Comparison of ENCODE assay signal across 8 cellular contexts in genomic region chr12:40622246-40622838, GRCh38.
DNase-seq lines count a peak whose midpoint lies in the region; ATAC-seq, FAIRE-seq and TF ChIP-seq lines count a peak whose summit lies in the region.

No MANE protein-coding gene starts in this region.

- FAIRE-seq in HepG2 (lab: Jason Lieb, UNC): peak; percentile 53

- no peaks in the 10 kb centered on the region for H3K9me3 ChIP-seq in OCI-LY1 (ENCODE audit: low read length)
- H3K9me3 ChIP-seq in HepG2 (ENCODE audit: low read length): no peaks in the 10 kb centered on the region

- no peaks in the 10 kb centered on the region for H3K9me2 ChIP-seq in OCI-LY1 (ENCODE audit: low read depth, low read length)

- H3K79me2 ChIP-seq in OCI-LY1 (ENCODE audit: insufficient read depth, low read length): no peaks in the 10 kb centered on the region
- H3K79me2 ChIP-seq in HepG2 (ENCODE audit: insufficient read depth, low read length): no peaks in the 10 kb centered on the region

- BruUV-seq in HepG2 (replicated peaks; lab: Mats Ljungman, UMichigan): no TSS peak

- H3K4me3 ChIP-seq in OCI-LY1 (ENCODE audit: low read depth, low read length, poor library complexity, severe bottlenecking) (no peak overlapping the region), HepG2 (replicated peaks in 1 of 3; ENCODE audit: insufficient read depth in 1 of 3, low read depth in 2 of 3, low read length in 3 of 3) (no peak overlapping the region)

- POLR2A ChIA-PET in HepG2 (lab: Yijun Ruan, JAX): no interaction called here

- H3K27me3 ChIP-seq in OCI-LY1 (ENCODE audit: insufficient read depth, low read length) (no peaks in the 10 kb centered on the region), HepG2 (ENCODE audit: control insufficient read depth in 1 of 2, insufficient read depth in 2 of 2, low read length in 2 of 2) (no peaks in the 10 kb centered on the region)

- peak; percentile 62 for ATAC-seq in HG03571 (IDR thresholded peaks at IDR 0.05; ENCODE audit: unreplicated experiment)
- ATAC-seq in HepG2: peak; percentile 44; the same call in 2 of the 3 replicates

- H2AFZ ChIP-seq in OCI-LY1 (ENCODE audit: low read length): no peak overlapping the region
- no peak overlapping the region for H2AFZ ChIP-seq in HepG2 (ENCODE audit: low read length)

- H3K4me1 ChIP-seq in OCI-LY1 (ENCODE audit: insufficient read depth, low read length, severe bottlenecking) (no peaks in the 10 kb centered on the region), HepG2 (ENCODE audit: insufficient read depth, low read length) (no peaks in the 10 kb centered on the region)

- WGBS in HepG2 (ENCODE audit: low lambda C conversion rate): 21% methylated on average over 3 of the region's 3 CpGs

- H3K4me2 ChIP-seq in OCI-LY1 (ENCODE audit: low read length) (no peak overlapping the region), HepG2 (ENCODE audit: low read depth, low read length) (no peak overlapping the region)

- intact Hi-C loops in HepG2 (cut with micrococcal nuclease; ENCODE audit: unreplicated experiment): no loop called here

- H3F3A ChIP-seq in OCI-LY1 (ENCODE audit: insufficient read depth, low read length): no peaks in the 10 kb centered on the region

- H3K9ac ChIP-seq in OCI-LY1 (ENCODE audit: low read length) (no peak overlapping the region), HepG2 (ENCODE audit: insufficient read depth, low read depth, low read length) (no peak overlapping the region)

- H4K20me1 ChIP-seq in OCI-LY1 (ENCODE audit: insufficient read depth, low read length) (no peaks in the 10 kb centered on the region), HepG2 (ENCODE audit: insufficient read depth, low read length) (no peaks in the 10 kb centered on the region)

- TF ChIP-seq POLR2A in HepG2 (IDR thresholded peaks at IDR 0.05; ENCODE audit: insufficient read depth in 1 of 2, low read depth in 2 of 2, low read length in 2 of 2): no peak

- TF ChIP-seq CTCF in OCI-LY1 (IDR thresholded peaks at IDR 0.05; ENCODE audit: low read length) (peak; percentile 83), HepG2 (CRISPR knock-in tag; IDR thresholded peaks at IDR 0.05) (peak; percentile 58)

- in situ Hi-C loops in HepG2 (cut with HindIII; ENCODE audit: extremely low pct_ligation_motif_present, low pct_unique_long_range_greater_than_20kb): loop anchor here (5.0 kb wide), 1 partner anchor 300 kb away; no protein-coding TSS in a partner anchor

- no peak overlapping the region for H3K27ac ChIP-seq in OCI-LY1 (ENCODE audit: low read depth, low read length, poor library complexity, severe bottlenecking)
- H3K27ac ChIP-seq in HepG2 (ENCODE audit: extremely low read length, insufficient read depth, low read length): no peak overlapping the region

- DNase-seq in 8988T (peak; percentile 31), GM04503 (ENCODE audit: low read depth) (peak; percentile 2), cerebellum (ENCODE audit: low spot score) (peak; percentile 46), HepG2 (ENCODE audit: low spot score) (peak; percentile 19), superior temporal gyrus (ENCODE audit: extremely low spot score) (peak; percentile 92), ureter (ENCODE audit: low spot score) (no peak)

- CTCF ChIA-PET in HepG2 (lab: Yijun Ruan, JAX; ENCODE audit: low intra/inter-chr PET ratio, low total read pairs): interaction anchor here (2.3 kb wide), 1 partner anchor 299 kb away, joined by 18 read pairs; no protein-coding TSS in a partner anchor

- H3K36me3 ChIP-seq in OCI-LY1 (ENCODE audit: insufficient read depth, low read length) (no peaks in the 10 kb centered on the region), HepG2 (replicated peaks in 1 of 2; ENCODE audit: control insufficient read depth in 1 of 2, insufficient read depth in 2 of 2, low read length in 2 of 2) (no peaks in the 10 kb centered on the region)

- TF ChIP-seq RAD21 in HepG2 (CRISPR knock-in tag; IDR thresholded peaks at IDR 0.05): no peak

- TF ChIP-seq EP300 in HepG2 (IDR thresholded peaks at IDR 0.05; ENCODE audit: low read depth in 2 of 2, low read length in 2 of 2): no peak
- TF ChIP-seq EP300 in HepG2 (CRISPR knock-in tag; IDR thresholded peaks at IDR 0.05; ENCODE audit: borderline replicate concordance): no peak

TF ChIP-seq in HepG2, 621 proteins besides CTCF, POLR2A, EP300 and RAD21:
- TF ChIP-seq STAG1 (CRISPR knock-in tag; IDR thresholded peaks at IDR 0.05): peak; percentile 52
- TF ChIP-seq ZSCAN22 (CRISPR knock-in tag; IDR thresholded peaks at IDR 0.05): peak; percentile 52; the same call in 1 of the 2 replicates
- TF ChIP-seq ZBTB43 (CRISPR knock-in tag; conservative IDR thresholded peaks at IDR 0.05): no peak
- TF ChIP-seq HNRNPH1 (optimal IDR thresholded peaks at IDR 0.05; ENCODE audit: low read depth, low read length): no peak
- TF ChIP-seq SMC3 (IDR thresholded peaks at IDR 0.05; ENCODE audit: low read length): peak; percentile 66; the same call in 1 of the 2 replicates
